Comparison of ENCODE assay signal across 3 cellular contexts in the genomic region with DNA sequence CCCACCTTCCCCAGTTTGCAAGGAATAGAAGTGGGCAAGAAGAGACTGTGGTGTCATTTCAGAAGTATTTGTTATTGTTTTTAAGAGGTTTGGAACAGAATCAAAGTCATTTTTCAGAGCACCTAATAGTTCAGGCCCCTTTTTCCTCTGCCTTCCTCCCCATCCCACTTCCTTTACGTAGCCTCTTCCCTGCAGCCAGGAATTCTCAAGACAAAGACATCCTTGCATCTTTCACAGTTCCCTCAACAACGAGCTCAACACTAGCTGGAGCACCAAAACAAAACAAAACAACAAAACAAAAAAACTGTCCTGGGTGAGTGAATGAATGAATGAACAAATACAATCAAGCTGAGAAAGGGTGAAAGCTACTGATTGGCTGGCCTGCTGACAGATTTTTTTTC.
TF ChIP-seq lines count a peak whose summit lies in the region.

No MANE protein-coding gene starts in this region.

TF ChIP-seq in GM23338, 12 proteins besides CTCF, POLR2A, EP300 and RAD21:
- no peak for TF ChIP-seq NANOG (IDR thresholded peaks at IDR 0.05; ENCODE audit: borderline replicate concordance)
- TF ChIP-seq REST (IDR thresholded peaks at IDR 0.05; ENCODE audit: unreplicated experiment): no peak

TF ChIP-seq in endothelial cell of umbilical vein, 7 proteins besides CTCF, POLR2A, EP300 and RAD21:
- TF ChIP-seq MYC (IDR thresholded peaks at IDR 0.05; ENCODE audit: low read depth, low read length): no peak
- TF ChIP-seq JUN (IDR thresholded peaks at IDR 0.05; ENCODE audit: borderline replicate concordance, insufficient read depth, insufficient read length, low read depth): peak; percentile 41

TF ChIP-seq in HepG2, 621 proteins besides CTCF, POLR2A, EP300 and RAD21:
- TF ChIP-seq ZIK1 (CRISPR knock-in tag; IDR thresholded peaks at IDR 0.05; ENCODE audit: borderline replicate concordance, low read depth) (no peak), NR1H2 (CRISPR knock-in tag; IDR thresholded peaks at IDR 0.05; ENCODE audit: borderline replicate concordance, low read depth) (no peak)
